In genomic region chr1:22290611-22291010, GRCh38 we compare ENCODE assay signal across 27 cellular contexts.
"Had no signal": no experiment of that assay in that cellular context is flagged by ENCODE, and none has a peak within 500 bp of the region (broad histone marks: within the 10 kb centered on the region; RNA-seq: fewer than 3 reads in every experiment).

No MANE protein-coding gene starts in this region.

- H3K36me3 ChIP-seq: colonic mucosa, gastroesophageal sphincter, left ventricle myocardium inferior, pancreas, transverse colon had no signal

- H3K27ac Mint-ChIP-seq: activated naive CD4-positive, alpha-beta T cell treated with anti-CD3 and anti-CD28 coated beads, Interleukin-2, amount 50 U/mL, for 72 hours; activated T-helper 2 cell treated with anti-CD3 and anti-CD28 coated beads, Interferon-gamma antibody, Interleukin-2, Interleukin-4, amounts not matched to agents 10 μg/mL and 5 μg/mL and 100 μg/mL, durations not matched to agents 14 hours and 24 hours and 36 hours; effector memory CD8-positive, alpha-beta T cell; naive B cell; T-helper 1 cell treated with Interleukin-12 subunit alpha and Interleukin-12 subunit beta and Interleukin-4 antibody, amounts not matched to agents 30 μg/mL and 1 μg/mL, for 36 hours had no signal

- H3K4me3 ChIP-seq: body of pancreas, colonic mucosa, dorsolateral prefrontal cortex, gastroesophageal sphincter, hepatocyte, left ventricle myocardium inferior, lung, pancreas, psoas muscle, smooth muscle cell, testis, transverse colon had no signal

- DNase-seq: activated CD4-positive, alpha-beta T cell treated with anti-CD3 and anti-CD28 coated beads for 4 hours; activated CD4-positive, alpha-beta T cell treated with anti-CD3 and anti-CD28 coated beads, Interleukin-2, amount 50 U/mL, for 48 hours; activated T-cell treated with anti-CD3 and anti-CD28 coated beads, Interleukin-2, amount 50 U/mL, for 48 hours; body of pancreas; colonic mucosa; effector memory CD8-positive, alpha-beta T cell; left ventricle myocardium inferior; naive B cell; pancreas; psoas muscle; SK-N-SH; stimulated activated CD4-positive, alpha-beta T cell treated with anti-CD3 and anti-CD28 coated beads, Interleukin-15, amount 100 ng/mL, for 24 hours; stimulated activated CD4-positive, alpha-beta T cell treated with anti-CD3 and anti-CD28 coated beads, Interleukin-2, amount 100 ng/mL, for 24 hours; stimulated activated naive CD4-positive, alpha-beta T cell treated with Interleukin-2 at 50 U/mL for 16 hours; SW 1271; T-helper 9 cell; testis; transverse colon had no signal

- H3K9ac ChIP-seq: SK-N-SH had no signal

- H3K27ac ChIP-seq: body of pancreas, colonic mucosa, dorsolateral prefrontal cortex, gastroesophageal sphincter, hepatocyte, left ventricle myocardium inferior, pancreas, psoas muscle, testis, transverse colon, VCaP had no signal

- H3K79me2 ChIP-seq: hepatocyte had no signal

- H3K4me2 ChIP-seq: hepatocyte, SK-N-SH, smooth muscle cell had no signal

- H3K4me1 Mint-ChIP-seq: naive B cell had no signal

- H3K36me3 Mint-ChIP-seq: activated naive CD4-positive, alpha-beta T cell treated with anti-CD3 and anti-CD28 coated beads, Interleukin-2, amount 50 U/mL, for 72 hours had no signal

- H2AFZ ChIP-seq: hepatocyte had no signal

- H3K9me3 Mint-ChIP-seq: activated naive CD4-positive, alpha-beta T cell treated with anti-CD3 and anti-CD28 coated beads, Interleukin-2, amount 50 U/mL, for 72 hours; activated T-helper 2 cell treated with anti-CD3 and anti-CD28 coated beads, Interferon-gamma antibody, Interleukin-2, Interleukin-4, amounts not matched to agents 10 μg/mL and 5 μg/mL and 100 μg/mL, durations not matched to agents 14 hours and 24 hours and 36 hours; effector memory CD8-positive, alpha-beta T cell; T-helper 1 cell treated with Interleukin-12 subunit alpha and Interleukin-12 subunit beta and Interleukin-4 antibody, amounts not matched to agents 30 μg/mL and 1 μg/mL, for 36 hours had no signal

- H3K9me3 ChIP-seq: body of pancreas, colonic mucosa, pancreas, psoas muscle, SK-N-SH, testis, transverse colon had no signal

- H3K27me3 ChIP-seq: body of pancreas, colonic mucosa, hepatocyte, pancreas, testis, transverse colon had no signal

- H3K4me1 ChIP-seq: colonic mucosa, gastroesophageal sphincter, left ventricle myocardium inferior, psoas muscle had no signal

- H3K4me3 Mint-ChIP-seq: effector memory CD8-positive, alpha-beta T cell; naive B cell; T-helper 1 cell treated with Interleukin-12 subunit alpha and Interleukin-12 subunit beta and Interleukin-4 antibody, amounts not matched to agents 30 μg/mL and 1 μg/mL, for 36 hours had no signal

- ATAC-seq: activated naive CD4-positive, alpha-beta T cell treated with anti-CD3 and anti-CD28 coated beads, Interleukin-2, amount 50 U/mL, for 72 hours; body of pancreas; effector memory CD8-positive, alpha-beta T cell; gastroesophageal sphincter; psoas muscle had no signal
